Comparison of ENCODE assay signal across 9 cellular contexts in genomic region chr2:163734911-163735691, GRCh38. TPM values are rescaled to one million over a fixed set of nuclear protein-coding genes. Genes with fewer than 3 reads are reported as not detected.
DNase-seq lines count a peak whose midpoint lies in the region; ATAC-seq and TF ChIP-seq lines count a peak whose summit lies in the region.
"Had no signal": no experiment of that assay in that cellular context is flagged by ENCODE, and none has a peak within 500 bp of the region (broad histone marks: within the 10 kb centered on the region; RNA-seq: fewer than 3 reads in every experiment).

No MANE protein-coding gene starts in this region.

- TF ChIP-seq EP300 in Ishikawa (IDR thresholded peaks at IDR 0.05; ENCODE audit: borderline replicate concordance) = no peak

- ATAC-seq in GM19328 (IDR thresholded peaks at IDR 0.05; ENCODE audit: unreplicated experiment) = no peak
- ATAC-seq in stimulated activated effector memory CD8-positive, alpha-beta T cell treated with anti-CD3 and anti-CD28 coated beads, Interleukin-12 subunit alpha, Interleukin-12 subunit beta, amount 100 ng/mL, for 72 hours = no peak

- H3K27ac ChIP-seq in ascending aorta = peak overlapping the region; percentile 96 to 99

- DNase-seq in ascending aorta (ENCODE audit: low spot score in 2 of 2) = no peak
- peak; percentile 51 for DNase-seq in islet precursor cell
- DNase-seq in superior temporal gyrus (ENCODE audit: extremely low spot score) = peak; percentile 76
- no peak for DNase-seq in stimulated activated effector memory CD8-positive, alpha-beta T cell treated with anti-CD3 and anti-CD28 coated beads, Interleukin-12 subunit alpha, Interleukin-12 subunit beta, amount 100 ng/mL, for 72 hours (ENCODE audit: low spot score in 2 of 2)
- DNase-seq in SIG-M5 (lab: John Stamatoyannopoulos, UW) = no peak
- no peak for DNase-seq in HuH-7 (ENCODE audit: low spot score)

- no peaks in the 10 kb centered on the region for H3K27me3 ChIP-seq in ascending aorta

- intact Hi-C loops in ascending aorta (cut with DNase I) = loop anchor here (2.0 to 10.0 kb wide), 4 partner anchors 42 to 390 kb away; no protein-coding TSS in a partner anchor

- TF ChIP-seq CTCF in ascending aorta (IDR thresholded peaks at IDR 0.05) = no peak

- no peaks in the 10 kb centered on the region for H3K9me3 ChIP-seq in ascending aorta

- peaks cover 0 to 2% of the 10 kb centered on the region in 2 donors for H3K4me1 ChIP-seq in ascending aorta

- no peak overlapping the region for H3K27ac Mint-ChIP-seq in stimulated activated effector memory CD8-positive, alpha-beta T cell treated with anti-CD3 and anti-CD28 coated beads, Interleukin-12 subunit alpha, Interleukin-12 subunit beta, amount 100 ng/mL, for 72 hours
- H3K27ac Mint-ChIP-seq: dendritic cell treated with granulocyte-macrophage colony-stimulating factor and Interleukin-4, amounts not matched to agents 40 ng/mL and 50 ng/mL, for 4 days had no signal

- no peaks in the 10 kb centered on the region for H3K36me3 ChIP-seq in ascending aorta

- no peak for TF ChIP-seq RAD21 in Ishikawa (IDR thresholded peaks at IDR 0.05; ENCODE audit: low read depth)

- no peak overlapping the region for H3K4me3 Mint-ChIP-seq in stimulated activated effector memory CD8-positive, alpha-beta T cell treated with anti-CD3 and anti-CD28 coated beads, Interleukin-12 subunit alpha, Interleukin-12 subunit beta, amount 100 ng/mL, for 72 hours

- H3K36me3 Mint-ChIP-seq in stimulated activated effector memory CD8-positive, alpha-beta T cell treated with anti-CD3 and anti-CD28 coated beads, Interleukin-12 subunit alpha, Interleukin-12 subunit beta, amount 100 ng/mL, for 72 hours = no peaks in the 10 kb centered on the region

- H3K4me3 ChIP-seq in ascending aorta = peak overlapping the region; percentile 77 to 96

- peaks cover 5% of the 10 kb centered on the region for H3K4me1 Mint-ChIP-seq in stimulated activated effector memory CD8-positive, alpha-beta T cell treated with anti-CD3 and anti-CD28 coated beads, Interleukin-12 subunit alpha, Interleukin-12 subunit beta, amount 100 ng/mL, for 72 hours

- peaks cover 12% of the 10 kb centered on the region for H3K9me3 Mint-ChIP-seq in stimulated activated effector memory CD8-positive, alpha-beta T cell treated with anti-CD3 and anti-CD28 coated beads, Interleukin-12 subunit alpha, Interleukin-12 subunit beta, amount 100 ng/mL, for 72 hours
- H3K9me3 Mint-ChIP-seq: dendritic cell treated with granulocyte-macrophage colony-stimulating factor and Interleukin-4, amounts not matched to agents 40 ng/mL and 50 ng/mL, for 4 days had no signal

TF ChIP-seq in Ishikawa, 13 proteins besides CTCF, POLR2A, EP300 and RAD21:
- TF ChIP-seq, protein P1, sequence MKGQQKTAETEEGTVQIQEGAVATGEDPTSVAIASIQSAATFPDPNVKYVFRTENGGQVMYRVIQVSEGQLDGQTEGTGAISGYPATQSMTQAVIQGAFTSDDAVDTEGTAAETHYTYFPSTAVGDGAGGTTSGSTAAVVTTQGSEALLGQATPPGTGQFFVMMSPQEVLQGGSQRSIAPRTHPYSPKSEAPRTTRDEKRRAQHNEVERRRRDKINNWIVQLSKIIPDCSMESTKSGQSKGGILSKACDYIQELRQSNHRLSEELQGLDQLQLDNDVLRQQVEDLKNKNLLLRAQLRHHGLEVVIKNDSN (IDR thresholded peaks at IDR 0.05) = 0 out of 2 replicates have a peak, but pooled peaks have one; percentile 20
- TF ChIP-seq REST (IDR thresholded peaks at IDR 0.05; ENCODE audit: low read depth) = no peak

RNA-seq across cellular contexts. Expression of gene FIGN, which starts 0.7 kb away (rescaled TPM):
- 4.3 TPM for total RNA-seq in ascending aorta

Comparison
In these comparisons a context has a peak if more than half of its experiments do, and no peak if none do; other contexts are left out.
1. DNase-seq: peak in islet precursor cell (single experiment) and superior temporal gyrus (single experiment); none in ascending aorta (0 of 2), stimulated activated effector memory CD8-positive, alpha-beta T cell treated with anti-CD3 and anti-CD28 coated beads, Interleukin-12 subunit alpha, Interleukin-12 subunit beta, amount 100 ng/mL, for 72 hours (0 of 2), SIG-M5 (single experiment) and HuH-7 (single experiment).